In the genomic region with DNA sequence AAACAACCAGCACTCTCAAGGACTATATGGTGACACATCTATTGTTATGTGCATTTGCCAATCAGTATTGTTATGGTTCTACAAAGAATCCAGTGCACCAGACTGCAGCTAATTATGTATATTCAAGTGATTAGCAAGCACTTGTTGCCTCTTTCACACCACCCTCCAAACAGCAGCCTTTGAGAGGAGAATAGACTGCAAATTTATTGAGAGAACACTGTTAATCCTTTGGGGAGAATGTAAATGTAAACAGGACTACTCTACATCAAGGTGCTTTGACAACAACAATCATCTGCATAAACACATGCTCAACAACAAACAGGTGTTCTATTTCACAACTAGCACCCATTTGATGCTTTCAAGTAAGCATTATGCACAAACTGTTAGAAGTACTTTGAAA, we compare ENCODE assay signal across 1 cellular context.
TF ChIP-seq lines count a peak whose summit lies in the region.

No MANE protein-coding gene starts in this region.

TF ChIP-seq in HepG2, 621 proteins besides CTCF, POLR2A, EP300 and RAD21 (continued from another document):
- TF ChIP-seq, protein P1, sequence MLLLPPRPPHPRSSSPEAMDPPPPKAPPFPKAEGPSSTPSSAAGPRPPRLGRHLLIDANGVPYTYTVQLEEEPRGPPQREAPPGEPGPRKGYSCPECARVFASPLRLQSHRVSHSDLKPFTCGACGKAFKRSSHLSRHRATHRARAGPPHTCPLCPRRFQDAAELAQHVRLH (CRISPR knock-in tag; IDR thresholded peaks at IDR 0.05; ENCODE audit: borderline replicate concordance, low read depth): no peak
- TF ChIP-seq ATF1 (CRISPR knock-in tag; IDR thresholded peaks at IDR 0.05) (no peak), GATAD2A (CRISPR knock-in tag; IDR thresholded peaks at IDR 0.05) (no peak)
